In genomic region chr11:65661599-65662246, GRCh38 we compare ENCODE assay signal across 9 cellular contexts. TPM values are rescaled to one million over a fixed set of nuclear protein-coding genes. Genes with fewer than 3 reads are reported as not detected.
DNase-seq lines count a peak whose midpoint lies in the region; ATAC-seq and TF ChIP-seq lines count a peak whose summit lies in the region.
"Had no signal": no experiment of that assay in that cellular context is flagged by ENCODE, and none has a peak within 500 bp of the region (broad histone marks: within the 10 kb centered on the region; RNA-seq: fewer than 3 reads in every experiment).

No MANE protein-coding gene starts in this region.

- CTCF ChIA-PET in activated naive CD4-positive, alpha-beta T cell treated with anti-CD3 and anti-CD28 coated beads for 36 hours (lab: Charles Lee): interaction anchor here (0.7 kb wide), 1 partner anchor 37 kb away, joined by 3 read pairs; no protein-coding TSS in a partner anchor

- H3K27me3 ChIP-seq in body of pancreas (no peaks in the 10 kb centered on the region), lung (ENCODE audit: control insufficient read depth, insufficient read depth) (no peaks in the 10 kb centered on the region), upper lobe of left lung (no peaks in the 10 kb centered on the region)

- H3K9me3 ChIP-seq in body of pancreas: no peaks in the 10 kb centered on the region
- no peaks in the 10 kb centered on the region for H3K9me3 ChIP-seq in lung (ENCODE audit: control insufficient read depth in 2 of 2, insufficient read depth in 1 of 2, low read length in 1 of 2)
- H3K9me3 ChIP-seq in upper lobe of left lung: no peaks in the 10 kb centered on the region

- no peak for DNase-seq in activated naive CD4-positive, alpha-beta T cell treated with anti-CD3 and anti-CD28 coated beads for 36 hours
- DNase-seq in activated naive CD4-positive, alpha-beta T cell treated with anti-CD3 and anti-CD28 coated beads, Interleukin-2, amount 50 U/mL, for 16 hours: no peak
- peak in 1 of 4 donors; percentile 12 for DNase-seq in body of pancreas
- no peak for DNase-seq in lung (ENCODE audit: low spot score)
- peak in 1 of 2 donors; percentile 84 for DNase-seq in upper lobe of left lung
- no peak for DNase-seq in SW 1271 (lab: John Stamatoyannopoulos, UW)
- no peak for DNase-seq in iPS-NIHi11 (ENCODE audit: low spot score)
- DNase-seq: nucleus accumbens had no signal

- TF ChIP-seq POLR2A in body of pancreas (IDR thresholded peaks at IDR 0.05): no peak
- TF ChIP-seq POLR2A in upper lobe of left lung (IDR thresholded peaks at IDR 0.05): no peak

- TF ChIP-seq CTCF in body of pancreas (IDR thresholded peaks at IDR 0.05) (no peak), lung (IDR thresholded peaks at IDR 0.05; ENCODE audit: control extremely low read depth, extremely low read depth) (no peak), upper lobe of left lung (IDR thresholded peaks at IDR 0.05) (no peak)

- H3K36me3 ChIP-seq in body of pancreas (replicated peaks in 1 of 2; ENCODE audit: insufficient read depth in 1 of 2, low read depth in 2 of 2) (peaks cover 10 to 32% of the 10 kb centered on the region in 2 donors), lung (ENCODE audit: control insufficient read depth in 2 of 2, insufficient read depth in 2 of 2, low read length in 2 of 2) (peaks cover 14 to 45% of the 10 kb centered on the region in 2 donors), upper lobe of left lung (peaks cover 32 to 49% (median 38%) of the 10 kb centered on the region in 4 donors)

- peak overlapping the region; percentile 96 to 100 (median 98) for H3K27ac ChIP-seq in body of pancreas
- peak overlapping the region; percentile 94 to 99 for H3K27ac ChIP-seq in lung (ENCODE audit: low read depth in 1 of 2, low read length in 1 of 2)
- H3K27ac ChIP-seq in upper lobe of left lung: peak overlapping the region; percentile 98 to 99 (median 99)

- H3K36me3 Mint-ChIP-seq in activated naive CD4-positive, alpha-beta T cell treated with anti-CD3 and anti-CD28 coated beads for 36 hours (ENCODE audit: low read depth): peaks cover 35% of the 10 kb centered on the region

- peak overlapping the region; percentile 85 for H3K4me3 Mint-ChIP-seq in activated naive CD4-positive, alpha-beta T cell treated with anti-CD3 and anti-CD28 coated beads for 36 hours

- no peaks in the 10 kb centered on the region for H3K9me3 Mint-ChIP-seq in activated naive CD4-positive, alpha-beta T cell treated with anti-CD3 and anti-CD28 coated beads for 36 hours

- 32 to 60% methylated on average over 1 to 24 of the region's 25 CpGs for WGBS in body of pancreas, 2 donors
- WGBS in lung, 2 donors: 55 to 68% methylated on average over 25 of the region's 25 CpGs
- WGBS in upper lobe of left lung, 2 donors: 65 to 70% methylated on average over 10 to 23 of the region's 25 CpGs

- H3K4me3 ChIP-seq in body of pancreas (peak overlapping the region; percentile 32 to 45), lung (peak overlapping the region; percentile 79), upper lobe of left lung (peak overlapping the region; percentile 81 to 86 (median 82))

- peak overlapping the region; percentile 89 for H3K27ac Mint-ChIP-seq in activated naive CD4-positive, alpha-beta T cell treated with anti-CD3 and anti-CD28 coated beads for 36 hours

- no peaks in the 10 kb centered on the region for H3K27me3 Mint-ChIP-seq in activated naive CD4-positive, alpha-beta T cell treated with anti-CD3 and anti-CD28 coated beads for 36 hours (ENCODE audit: low read depth)

- peaks cover 21% of the 10 kb centered on the region for H3K4me1 ChIP-seq in body of pancreas
- H3K4me1 ChIP-seq in lung (ENCODE audit: control insufficient read depth in 2 of 2, insufficient read depth in 2 of 2, low read length in 2 of 2): peaks cover 0 to 6% of the 10 kb centered on the region in 2 donors
- H3K4me1 ChIP-seq in upper lobe of left lung: peaks cover 23 to 43% (median 34%) of the 10 kb centered on the region in 4 donors

- no peak for TF ChIP-seq EP300 in upper lobe of left lung (IDR thresholded peaks at IDR 0.05)

- peaks cover 45% of the 10 kb centered on the region for H3K4me1 Mint-ChIP-seq in activated naive CD4-positive, alpha-beta T cell treated with anti-CD3 and anti-CD28 coated beads for 36 hours (ENCODE audit: low read depth)

- intact Hi-C loops in activated naive CD4-positive, alpha-beta T cell treated with anti-CD3 and anti-CD28 coated beads for 36 hours (cut with micrococcal nuclease): no loop called here
- intact Hi-C loops in body of pancreas (cut with DNase I): no loop called here

- ATAC-seq in body of pancreas: no peak
- no peak for ATAC-seq in lung (ENCODE audit: insufficient read depth, low FRiP score)
- ATAC-seq in upper lobe of left lung (ENCODE audit: low FRiP score in 2 of 2): no peak
- ATAC-seq in HG03280 (IDR thresholded peaks at IDR 0.05; ENCODE audit: unreplicated experiment): no peak

RNA-seq across cellular contexts. Expression of gene RELA, which starts 1.0 kb away (rescaled TPM):
- 10 to 100 TPM; 66.9 to 68.5 TPM for total RNA-seq in activated naive CD4-positive, alpha-beta T cell treated with anti-CD3 and anti-CD28 coated beads for 36 hours
- total RNA-seq in body of pancreas (10 to 100 TPM; 27.5 to 45.8 TPM), lung (10 to 100 TPM; 50.2 to 72.6 TPM), upper lobe of left lung (10 to 100 TPM; 42.9 to 86.8 (median 58.7) TPM)
- 10 to 100 TPM; 34.8 to 65.8 TPM for polyA plus RNA-seq in lung

RNA-seq across cellular contexts. Expression of gene SIPA1, which starts 23.8 kb away (rescaled TPM):
- total RNA-seq in activated naive CD4-positive, alpha-beta T cell treated with anti-CD3 and anti-CD28 coated beads for 36 hours: 100 to 1,000 TPM; 146 to 150 TPM
- total RNA-seq in body of pancreas (10 to 100 TPM; 23.6 to 29.3 TPM), lung (10 to 100 TPM; 39.7 to 82.8 TPM), upper lobe of left lung (100 to 1,000 TPM in 1 of 6 donors, 10 to 100 TPM in 5; 42.7 to 137 (median 74.9) TPM)
- polyA plus RNA-seq in lung: 100 to 1,000 TPM in 1 of 2 donors, 10 to 100 TPM in 1; 82.8 to 102 TPM

RNA-seq across cellular contexts. Expression of gene PCNX3, which starts 46.1 kb away (rescaled TPM):
- total RNA-seq in activated naive CD4-positive, alpha-beta T cell treated with anti-CD3 and anti-CD28 coated beads for 36 hours: 10 to 100 TPM; 21.6 to 24.7 TPM
- total RNA-seq in body of pancreas: 10 to 100 TPM; 21.8 to 56.7 TPM
- total RNA-seq in lung: 10 to 100 TPM; 13.9 to 53.8 TPM
- polyA plus RNA-seq in lung: 10 to 100 TPM; 16.1 to 24.8 TPM
- 10 to 100 TPM; 26.7 to 63.9 (median 43.9) TPM for total RNA-seq in upper lobe of left lung

RNA-seq across cellular contexts. Expression of gene MAP3K11, which starts 47.7 kb away (rescaled TPM):
- 10 to 100 TPM; 28.9 to 32.7 TPM for total RNA-seq in activated naive CD4-positive, alpha-beta T cell treated with anti-CD3 and anti-CD28 coated beads for 36 hours
- 10 to 100 TPM; 31.6 to 94.9 TPM for total RNA-seq in body of pancreas
- total RNA-seq in lung: 100 to 1,000 TPM in 1 of 2 donors, 10 to 100 TPM in 1; 60.0 to 108 TPM
- 10 to 100 TPM; 68.5 to 80.1 TPM for polyA plus RNA-seq in lung
- 100 to 1,000 TPM in 4 of 6 donors, 10 to 100 TPM in 2; 52.1 to 132 (median 107) TPM for total RNA-seq in upper lobe of left lung

RNA-seq across cellular contexts. Expression of gene KAT5, which starts 50.3 kb away (rescaled TPM):
- total RNA-seq in activated naive CD4-positive, alpha-beta T cell treated with anti-CD3 and anti-CD28 coated beads for 36 hours: 10 to 100 TPM; 60.1 to 67.1 TPM
- total RNA-seq in body of pancreas (10 to 100 TPM; 38.9 to 45.5 TPM), lung (10 to 100 TPM; 45.3 to 88.6 TPM), upper lobe of left lung (100 to 1,000 TPM in 1 of 6 donors, 10 to 100 TPM in 5; 44.0 to 102 (median 88.4) TPM)
- 10 to 100 TPM; 70.0 to 95.3 TPM for polyA plus RNA-seq in lung
